Comparison of ENCODE assay signal across 19 cellular contexts in genomic region chr7:17108049-17108584, GRCh38.
DNase-seq lines count a peak whose midpoint lies in the region; ATAC-seq, FAIRE-seq and TF ChIP-seq lines count a peak whose summit lies in the region.
"Had no signal": no experiment of that assay in that cellular context is flagged by ENCODE, and none has a peak within 500 bp of the region (broad histone marks: within the 10 kb centered on the region; RNA-seq: fewer than 3 reads in every experiment).

No MANE protein-coding gene starts in this region.

- H3K27me3 Mint-ChIP-seq in stimulated activated naive B cell treated with anti-CD40 and anti-IgM and Interleukin-4, amounts not matched to agents 10 μg/mL and 1 μg/mL and 100 μg/mL, for 72 hours = no peaks in the 10 kb centered on the region
- H3K27me3 Mint-ChIP-seq: B cell, IgD-negative memory B cell had no signal

- POLR2A ChIA-PET in Panc1 (lab: Charles Lee) = no interaction called here

- peak overlapping the region; percentile 8; the same call in 1 of the 2 replicates for H3K27ac ChIP-seq in Panc1 (ENCODE audit: low read length)
- no peak overlapping the region for H3K27ac ChIP-seq in lower lobe of right lung
- H3K27ac ChIP-seq: BLaER1 treated with 17β-estradiol and CSF1 and Interleukin-3, amounts not matched to agents 10 nM and 100 nM; GM23248 had no signal

- DNase-seq in H54 (ENCODE audit: insufficient read length, low spot score) = no peak
- DNase-seq in NCI-H526 (lab: John Stamatoyannopoulos, UW) = peak; percentile 18 to 44
- no peak for DNase-seq in Panc1 (ENCODE audit: low read depth, low spot score)
- no peak for DNase-seq in stimulated activated naive B cell treated with anti-CD40 and anti-IgM and Interleukin-4, amounts not matched to agents 10 μg/mL and 1 μg/mL and 100 μg/mL, for 72 hours
- DNase-seq in Right ventricle myocardium inferior (ENCODE audit: missing footprints) = no peak
- no peak for DNase-seq in lower lobe of right lung
- DNase-seq: Calu3; CD8-positive, alpha-beta T cell; DMS79 treated with DMSO at 0.1 percent for 48 hours; GF-D8; GM23248; H7; KBM-7 had no signal

- no peak for TF ChIP-seq POLR2A in H54 (IDR thresholded peaks at IDR 0.05; ENCODE audit: low read depth, low read length)

- no peaks in the 10 kb centered on the region for H3K36me3 Mint-ChIP-seq in stimulated activated naive B cell treated with anti-CD40 and anti-IgM and Interleukin-4, amounts not matched to agents 10 μg/mL and 1 μg/mL and 100 μg/mL, for 72 hours
- H3K36me3 Mint-ChIP-seq: CD8-positive, alpha-beta T cell; IgD-negative memory B cell had no signal

- H3K4me3 Mint-ChIP-seq in stimulated activated naive B cell treated with anti-CD40 and anti-IgM and Interleukin-4, amounts not matched to agents 10 μg/mL and 1 μg/mL and 100 μg/mL, for 72 hours = no peak overlapping the region
- H3K4me3 Mint-ChIP-seq: B cell; CD8-positive, alpha-beta T cell; IgD-negative memory B cell had no signal

- no peak for TF ChIP-seq CTCF in Panc1 (IDR thresholded peaks at IDR 0.05)
- TF ChIP-seq CTCF in lower lobe of right lung (IDR thresholded peaks at IDR 0.05) = no peak

- H3K9me3 Mint-ChIP-seq in stimulated activated naive B cell treated with anti-CD40 and anti-IgM and Interleukin-4, amounts not matched to agents 10 μg/mL and 1 μg/mL and 100 μg/mL, for 72 hours = no peaks in the 10 kb centered on the region
- H3K9me3 Mint-ChIP-seq: CD8-positive, alpha-beta T cell had no signal

- H3K4me3 ChIP-seq in Panc1 (ENCODE audit: low read depth in 2 of 2, low read length in 2 of 2) (no peak overlapping the region), lower lobe of right lung (no peak overlapping the region)
- H3K4me3 ChIP-seq: BLaER1 treated with 17β-estradiol and CSF1 and Interleukin-3, amounts not matched to agents 10 nM and 100 nM; GM23248 had no signal

- H3K27ac Mint-ChIP-seq in stimulated activated naive B cell treated with anti-CD40 and anti-IgM and Interleukin-4, amounts not matched to agents 10 μg/mL and 1 μg/mL and 100 μg/mL, for 72 hours = no peak overlapping the region
- H3K27ac Mint-ChIP-seq: B cell; CD8-positive, alpha-beta T cell had no signal

- intact Hi-C loops in Panc1 (cut with micrococcal nuclease; ENCODE audit: unreplicated experiment) = no loop called here
- intact Hi-C loops in Right ventricle myocardium inferior (cut with DNase I) = no loop called here
- intact Hi-C loops in lower lobe of right lung (cut with DNase I) = no loop called here

- in situ Hi-C loops in Panc1 (cut with HindIII; ENCODE audit: low pct_unique_long_range_greater_than_20kb, low sequenced_read_pairs) = no loop called here

- ATAC-seq in Panc1 (no peak), Right ventricle myocardium inferior (no peak), lower lobe of right lung (no peak), HG02588 (IDR thresholded peaks at IDR 0.05; ENCODE audit: unreplicated experiment) (no peak)
- ATAC-seq in stimulated activated naive B cell treated with anti-CD40 and anti-IgM and Interleukin-4, amounts not matched to agents 10 μg/mL and 1 μg/mL and 100 μg/mL, for 72 hours (replicated peaks) = peak; percentile 46 to 70
- ATAC-seq: CD8-positive, alpha-beta T cell; HCT116 had no signal

- H3K9me3 ChIP-seq in Panc1 (ENCODE audit: control insufficient read depth, insufficient read depth, low read depth, low read length) = no peaks in the 10 kb centered on the region
- H3K9me3 ChIP-seq in lower lobe of right lung = no peaks in the 10 kb centered on the region
- H3K9me3 ChIP-seq: BLaER1 treated with 17β-estradiol and CSF1 and Interleukin-3, amounts not matched to agents 10 nM and 100 nM had no signal

- CTCF ChIA-PET in Panc1 (lab: Charles Lee) = no interaction called here

- H3K4me1 Mint-ChIP-seq in stimulated activated naive B cell treated with anti-CD40 and anti-IgM and Interleukin-4, amounts not matched to agents 10 μg/mL and 1 μg/mL and 100 μg/mL, for 72 hours = peaks cover 0 to 14% of the 10 kb centered on the region in 2 donors
- H3K4me1 Mint-ChIP-seq: B cell had no signal

- H3K4me1 ChIP-seq in Panc1 (ENCODE audit: control insufficient read depth, insufficient read depth, low read length) (peaks cover 20% of the 10 kb centered on the region; the same call in 1 of the 2 replicates), lower lobe of right lung (no peaks in the 10 kb centered on the region)
- H3K4me1 ChIP-seq: BLaER1 treated with 17β-estradiol and CSF1 and Interleukin-3, amounts not matched to agents 10 nM and 100 nM had no signal

- no TSS peak for BruUV-seq in Panc1 (replicated peaks; lab: Mats Ljungman, UMichigan)

- peak; percentile 27 for FAIRE-seq in H54 (lab: Jason Lieb, UNC)
- FAIRE-seq: HTR-8/SVneo had no signal

- H3K36me3 ChIP-seq in Panc1 (ENCODE audit: control insufficient read depth, insufficient read depth, low read length) (no peaks in the 10 kb centered on the region), lower lobe of right lung (no peaks in the 10 kb centered on the region)
- H3K36me3 ChIP-seq: BLaER1 treated with 17β-estradiol and CSF1 and Interleukin-3, amounts not matched to agents 10 nM and 100 nM had no signal

- H3K27me3 ChIP-seq in Panc1 (ENCODE audit: control insufficient read depth, insufficient read depth, low read length) = no peaks in the 10 kb centered on the region
- H3K27me3 ChIP-seq in lower lobe of right lung (ENCODE audit: low read depth) = no peaks in the 10 kb centered on the region
- H3K27me3 ChIP-seq: BLaER1 treated with 17β-estradiol and CSF1 and Interleukin-3, amounts not matched to agents 10 nM and 100 nM had no signal

Comparison
In these comparisons a context has a peak if more than half of its experiments do, and no peak if none do; other contexts are left out.
1. DNase-seq: peak in NCI-H526 (2 of 2); none in H54 (single experiment), Panc1 (single experiment), stimulated activated naive B cell treated with anti-CD40 and anti-IgM and Interleukin-4, amounts not matched to agents 10 μg/mL and 1 μg/mL and 100 μg/mL, for 72 hours (single experiment), Right ventricle myocardium inferior (single experiment) and lower lobe of right lung (single experiment).
2. ATAC-seq: peak in stimulated activated naive B cell treated with anti-CD40 and anti-IgM and Interleukin-4, amounts not matched to agents 10 μg/mL and 1 μg/mL and 100 μg/mL, for 72 hours (2 of 2); none in Panc1 (single experiment), Right ventricle myocardium inferior (single experiment), lower lobe of right lung (0 of 2) and HG02588 (single experiment).